In the genomic region with DNA sequence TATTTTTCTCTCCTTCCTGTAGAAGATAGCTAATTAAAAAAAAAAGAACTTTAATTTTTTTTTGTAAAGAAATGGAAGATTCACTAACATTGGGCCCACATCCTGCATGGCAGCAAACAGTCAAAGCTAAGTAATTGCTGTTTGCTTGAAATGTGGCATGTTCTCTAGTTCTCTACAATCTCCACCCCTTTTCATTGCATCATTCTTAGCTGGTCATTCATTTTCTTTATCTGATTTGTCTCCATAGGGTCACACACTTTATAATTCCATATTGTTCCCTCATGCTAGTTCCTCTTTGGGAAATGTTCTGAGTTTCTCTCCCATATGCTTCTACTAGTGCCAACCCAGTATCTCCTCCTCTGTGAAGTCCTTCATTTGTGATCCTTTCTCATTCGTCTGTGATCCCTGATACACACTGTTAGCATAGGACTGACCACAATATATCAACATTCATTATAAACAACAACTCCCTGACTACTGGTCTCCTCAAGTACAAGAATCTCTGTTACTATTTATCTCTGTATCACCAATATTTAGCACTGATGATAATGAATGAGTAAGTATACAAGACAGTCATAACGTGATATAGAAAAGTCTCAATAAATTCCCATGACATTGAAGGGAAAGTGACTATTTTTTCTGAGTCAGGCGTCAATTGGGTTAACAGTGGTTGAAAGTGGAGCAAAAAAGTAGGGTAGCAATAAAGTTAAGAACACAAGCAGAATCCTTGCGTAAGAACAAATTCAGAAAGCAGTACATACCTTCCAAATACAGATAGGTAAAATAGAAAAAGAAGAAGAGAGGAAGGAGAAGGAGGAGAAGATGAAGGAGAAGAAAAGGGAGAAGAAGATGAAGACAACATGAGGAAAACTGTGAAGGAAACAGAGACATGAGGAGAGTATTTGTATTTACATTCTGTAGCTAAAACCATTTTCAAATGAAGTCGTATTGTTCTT, we compare ENCODE assay signal across 3 cellular contexts.
TF ChIP-seq lines count a peak whose summit lies in the region.

No MANE protein-coding gene starts in this region.

TF ChIP-seq in SK-N-SH, 30 proteins besides CTCF, POLR2A, EP300 and RAD21 (continued from another document):
- TF ChIP-seq, protein P1, sequence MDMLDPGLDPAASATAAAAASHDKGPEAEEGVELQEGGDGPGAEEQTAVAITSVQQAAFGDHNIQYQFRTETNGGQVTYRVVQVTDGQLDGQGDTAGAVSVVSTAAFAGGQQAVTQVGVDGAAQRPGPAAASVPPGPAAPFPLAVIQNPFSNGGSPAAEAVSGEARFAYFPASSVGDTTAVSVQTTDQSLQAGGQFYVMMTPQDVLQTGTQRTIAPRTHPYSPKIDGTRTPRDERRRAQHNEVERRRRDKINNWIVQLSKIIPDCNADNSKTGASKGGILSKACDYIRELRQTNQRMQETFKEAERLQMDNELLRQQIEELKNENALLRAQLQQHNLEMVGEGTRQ (IDR thresholded peaks at IDR 0.05; ENCODE audit: borderline replicate concordance, low read depth, low read length): no peak
- TF ChIP-seq TAF1 (IDR thresholded peaks at IDR 0.05; ENCODE audit: borderline replicate concordance, low read depth, low read length): no peak
- no peak for TF ChIP-seq EZH2phosphoT487 (IDR thresholded peaks at IDR 0.05; ENCODE audit: borderline replicate concordance, low read depth)
- no peak for TF ChIP-seq FOSL2 (IDR thresholded peaks at IDR 0.05; ENCODE audit: borderline replicate concordance, low read depth)
- TF ChIP-seq NRF1 (IDR thresholded peaks at IDR 0.05; ENCODE audit: low read depth, low read length): no peak
- TF ChIP-seq FOXM1 (IDR thresholded peaks at IDR 0.05; ENCODE audit: low read depth): no peak
- TF ChIP-seq GABPA (IDR thresholded peaks at IDR 0.05; ENCODE audit: low read depth): no peak
TF ChIP-seq in SK-N-SH: peak in this region for 0.

TF ChIP-seq in SK-N-SH treated with all-trans-retinoic acid at 6 μM for 48 hours, 23 proteins besides CTCF, POLR2A, EP300 and RAD21 (continued from another document):
- TF ChIP-seq PPARA (CRISPR knock-in tag; IDR thresholded peaks at IDR 0.05; ENCODE audit: borderline replicate concordance): no peak
- no peak for TF ChIP-seq GLIS3 (CRISPR knock-in tag; IDR thresholded peaks at IDR 0.05)
- TF ChIP-seq RARB (CRISPR knock-in tag; IDR thresholded peaks at IDR 0.05): no peak
- TF ChIP-seq, protein P2, sequence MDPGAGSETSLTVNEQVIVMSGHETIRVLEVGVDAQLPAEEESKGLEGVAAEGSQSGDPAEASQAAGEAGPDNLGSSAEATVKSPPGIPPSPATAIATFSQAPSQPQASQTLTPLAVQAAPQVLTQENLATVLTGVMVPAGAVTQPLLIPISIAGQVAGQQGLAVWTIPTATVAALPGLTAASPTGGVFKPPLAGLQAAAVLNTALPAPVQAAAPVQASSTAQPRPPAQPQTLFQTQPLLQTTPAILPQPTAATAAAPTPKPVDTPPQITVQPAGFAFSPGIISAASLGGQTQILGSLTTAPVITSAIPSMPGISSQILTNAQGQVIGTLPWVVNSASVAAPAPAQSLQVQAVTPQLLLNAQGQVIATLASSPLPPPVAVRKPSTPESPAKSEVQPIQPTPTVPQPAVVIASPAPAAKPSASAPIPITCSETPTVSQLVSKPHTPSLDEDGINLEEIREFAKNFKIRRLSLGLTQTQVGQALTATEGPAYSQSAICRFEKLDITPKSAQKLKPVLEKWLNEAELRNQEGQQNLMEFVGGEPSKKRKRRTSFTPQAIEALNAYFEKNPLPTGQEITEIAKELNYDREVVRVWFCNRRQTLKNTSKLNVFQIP (CRISPR knock-in tag; IDR thresholded peaks at IDR 0.05; ENCODE audit: borderline replicate concordance, low read depth): no peak

TF ChIP-seq in HEK293, 187 proteins besides CTCF, POLR2A, EP300 and RAD21 (continued from another document):
- TF ChIP-seq, protein P3, sequence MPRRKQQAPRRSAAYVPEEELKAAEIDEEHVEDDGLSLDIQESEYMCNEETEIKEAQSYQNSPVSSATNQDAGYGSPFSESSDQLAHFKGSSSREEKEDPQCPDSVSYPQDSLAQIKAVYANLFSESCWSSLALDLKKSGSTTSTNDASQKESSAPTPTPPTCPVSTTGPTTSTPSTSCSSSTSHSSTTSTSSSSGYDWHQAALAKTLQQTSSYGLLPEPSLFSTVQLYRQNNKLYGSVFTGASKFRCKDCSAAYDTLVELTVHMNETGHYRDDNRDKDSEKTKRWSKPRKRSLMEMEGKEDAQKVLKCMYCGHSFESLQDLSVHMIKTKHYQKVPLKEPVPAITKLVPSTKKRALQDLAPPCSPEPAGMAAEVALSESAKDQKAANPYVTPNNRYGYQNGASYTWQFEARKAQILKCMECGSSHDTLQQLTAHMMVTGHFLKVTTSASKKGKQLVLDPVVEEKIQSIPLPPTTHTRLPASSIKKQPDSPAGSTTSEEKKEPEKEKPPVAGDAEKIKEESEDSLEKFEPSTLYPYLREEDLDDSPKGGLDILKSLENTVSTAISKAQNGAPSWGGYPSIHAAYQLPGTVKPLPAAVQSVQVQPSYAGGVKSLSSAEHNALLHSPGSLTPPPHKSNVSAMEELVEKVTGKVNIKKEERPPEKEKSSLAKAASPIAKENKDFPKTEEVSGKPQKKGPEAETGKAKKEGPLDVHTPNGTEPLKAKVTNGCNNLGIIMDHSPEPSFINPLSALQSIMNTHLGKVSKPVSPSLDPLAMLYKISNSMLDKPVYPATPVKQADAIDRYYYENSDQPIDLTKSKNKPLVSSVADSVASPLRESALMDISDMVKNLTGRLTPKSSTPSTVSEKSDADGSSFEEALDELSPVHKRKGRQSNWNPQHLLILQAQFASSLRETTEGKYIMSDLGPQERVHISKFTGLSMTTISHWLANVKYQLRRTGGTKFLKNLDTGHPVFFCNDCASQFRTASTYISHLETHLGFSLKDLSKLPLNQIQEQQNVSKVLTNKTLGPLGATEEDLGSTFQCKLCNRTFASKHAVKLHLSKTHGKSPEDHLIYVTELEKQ (tag by site-specific recombination; IDR thresholded peaks at IDR 0.05; ENCODE audit: borderline replicate concordance): no peak
TF ChIP-seq in HEK293: peak in this region for 1.
